ENCODE assay signal across 29 cellular contexts in the genomic region with DNA sequence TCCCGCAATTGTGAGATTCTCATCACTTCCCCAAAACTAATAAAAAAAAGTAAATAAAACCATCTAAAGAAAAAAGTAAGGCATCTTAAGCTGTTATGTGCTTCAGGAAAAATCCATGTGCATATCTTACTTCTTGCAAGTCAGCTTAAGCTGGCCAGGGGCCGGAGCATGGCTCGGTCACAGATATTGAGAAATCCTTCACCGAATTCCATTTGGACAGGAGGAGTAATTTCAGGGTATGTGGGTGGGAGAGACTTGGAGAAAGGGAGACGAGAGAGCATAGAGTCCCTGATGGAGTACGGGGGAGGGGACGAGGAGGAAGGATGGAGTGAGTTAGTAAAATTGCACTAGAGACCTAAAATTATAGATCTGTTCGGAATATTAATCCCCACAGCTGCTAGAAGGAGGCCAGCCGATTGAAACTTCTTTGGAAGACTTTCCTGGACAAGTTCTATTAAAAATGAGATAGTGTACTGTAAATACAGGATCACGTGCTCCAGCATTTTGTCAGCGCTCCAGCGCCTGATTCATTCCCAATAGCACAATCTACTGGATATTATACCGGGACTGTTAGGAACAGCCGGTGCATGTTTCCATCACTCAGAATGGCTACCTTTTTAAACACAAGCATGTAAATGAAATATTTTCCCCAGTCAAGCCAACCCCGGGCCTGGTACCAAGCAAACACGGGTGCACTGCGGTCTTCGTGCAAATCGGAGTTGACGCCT.
A peak's percentile ranks its signal among the peaks of the same experiment; 100 is the strongest.
DNase-seq lines count a peak whose midpoint lies in the region; ATAC-seq and TF ChIP-seq lines count a peak whose summit lies in the region.
"Had no signal": no experiment of that assay in that cellular context is flagged by ENCODE, and none has a peak within 500 bp of the region (broad histone marks: within the 10 kb centered on the region; RNA-seq: fewer than 3 reads in every experiment).

No MANE protein-coding gene starts in this region.

- WGBS in body of pancreas, 2 donors = 66 to 75% methylated on average over 20 of the region's 20 CpGs
- 7 to 15% (median 9%) methylated on average over 20 of the region's 20 CpGs for WGBS in ovary, 3 donors
- 79 to 80% methylated on average over 17 to 20 of the region's 20 CpGs for WGBS in transverse colon (ENCODE audit: low coverage in 1 of 2), 2 donors

- peak in 2 of 4 donors; percentile 35 to 41 for DNase-seq in body of pancreas
- peak; percentile 45 for DNase-seq in left ventricle myocardium inferior
- peak; percentile 78 to 88 (median 83) for DNase-seq in ovary
- peak; percentile 10 for DNase-seq in transverse colon
- DNase-seq in NCI-H446 treated with DMSO at 0.1 percent for 48 hours (lab: John Stamatoyannopoulos, UW) = no peak
- no peak for DNase-seq in activated T-cell treated with anti-CD3 and anti-CD28 coated beads for 4 hours
- no peak for DNase-seq in H4 (ENCODE audit: low spot score)
- DNase-seq: activated CD4-positive, alpha-beta T cell treated with anti-CD3 and anti-CD28 coated beads for 1 hour; activated T-cell treated with anti-CD3 and anti-CD28 coated beads, Interleukin-2, amount 50 U/mL, for 4 hours; C1 segment of cervical spinal cord; Caco-2; caudate nucleus; DMS79 treated with DMSO at 0.1 percent for 48 hours; endodermal cell; HCEC 1CT; Kasumi-1; NCI-H187 treated with DMSO at 0.1 percent for 48 hours; NCI-H526 treated with DMSO at 0.1 percent for 48 hours; posterior cingulate gyrus; stimulated activated CD4-positive, alpha-beta T cell treated with anti-CD3 and anti-CD28 coated beads, Interleukin-1b, Interleukin-23, amount 100 ng/mL, for 48 hours; substantia nigra; T-helper 1 cell had no signal

- intact Hi-C loops in body of pancreas (cut with DNase I) (no loop called here), left ventricle myocardium inferior (cut with micrococcal nuclease) (no loop called here), ovary (cut with DNase I) (no loop called here), transverse colon (cut with DNase I; ENCODE audit: low total_unique reads) (no loop called here)

- no peaks in the 10 kb centered on the region for H3K9me3 ChIP-seq in body of pancreas
- no peaks in the 10 kb centered on the region for H3K9me3 ChIP-seq in left ventricle myocardium inferior (replicated peaks)
- H3K9me3 ChIP-seq in ovary = no peaks in the 10 kb centered on the region
- H3K9me3 ChIP-seq in transverse colon = no peaks in the 10 kb centered on the region
- H3K9me3 ChIP-seq: Caco-2, SJSA1, vagina had no signal

- TF ChIP-seq CTCF in body of pancreas (IDR thresholded peaks at IDR 0.05) = no peak
- no peak for TF ChIP-seq CTCF in left ventricle myocardium inferior (IDR thresholded peaks at IDR 0.05; ENCODE audit: borderline replicate concordance)
- no peak for TF ChIP-seq CTCF in ovary (IDR thresholded peaks at IDR 0.05)
- TF ChIP-seq CTCF in transverse colon (IDR thresholded peaks at IDR 0.05) = no peak

- in situ Hi-C loops in transverse colon (cut with MboI; ENCODE audit: low pct_ligation_motif_present in 1 of 4, low pct_unique_long_range_greater_than_20kb in 1 of 4, low sequenced_read_pairs in 3 of 4) = loop anchor here in 1 of 4 donors (25.0 kb wide), 1 partner anchor 106 kb away; no protein-coding TSS in a partner anchor

- H3K27ac ChIP-seq in body of pancreas = no peak overlapping the region
- H3K27ac ChIP-seq in left ventricle myocardium inferior (replicated peaks) = no peak overlapping the region
- H3K27ac ChIP-seq in ovary = peak overlapping the region in 1 of 2 donors; percentile 60
- H3K27ac ChIP-seq in transverse colon = no peak overlapping the region
- H3K27ac ChIP-seq: SJSA1, skin epidermis, vagina had no signal

- H3K36me3 ChIP-seq in body of pancreas (replicated peaks in 1 of 2; ENCODE audit: insufficient read depth in 1 of 2, low read depth in 2 of 2) = no peaks in the 10 kb centered on the region
- no peaks in the 10 kb centered on the region for H3K36me3 ChIP-seq in left ventricle myocardium inferior
- H3K36me3 ChIP-seq in ovary = no peaks in the 10 kb centered on the region
- no peaks in the 10 kb centered on the region for H3K36me3 ChIP-seq in transverse colon
- H3K36me3 ChIP-seq: SJSA1, vagina had no signal

- TF ChIP-seq POLR2A in body of pancreas (IDR thresholded peaks at IDR 0.05) (no peak), ovary (IDR thresholded peaks at IDR 0.05) (no peak), transverse colon (IDR thresholded peaks at IDR 0.05) (no peak), GM18505 (IDR thresholded peaks at IDR 0.05; ENCODE audit: borderline replicate concordance, extremely low read depth, insufficient read depth, insufficient read length) (no peak)

- TF ChIP-seq EP300 in ovary (IDR thresholded peaks at IDR 0.05) (no peak), transverse colon (IDR thresholded peaks at IDR 0.05; ENCODE audit: low read depth) (no peak)

- H3K4me1 ChIP-seq in body of pancreas (no peaks in the 10 kb centered on the region), left ventricle myocardium inferior (no peaks in the 10 kb centered on the region), ovary (ENCODE audit: insufficient read depth) (peaks cover 11% of the 10 kb centered on the region), transverse colon (no peaks in the 10 kb centered on the region)
- H3K4me1 ChIP-seq: Caco-2, SJSA1 had no signal

- ATAC-seq in body of pancreas (peak; percentile 38), GM18505 (IDR thresholded peaks at IDR 0.05; ENCODE audit: unreplicated experiment) (no peak)
- ATAC-seq: activated T-cell treated with anti-CD3 and anti-CD28 coated beads, Interleukin-2, amount 50 U/mL, for 4 hours; HepG2; left colon; natural killer cell treated with Interleukin-12 subunit alpha and Interleukin-12 subunit beta and Interleukin-15 and Interleukin-18, amount 100 ng/mL, for 72 hours had no signal

- H3K27me3 ChIP-seq in body of pancreas (no peaks in the 10 kb centered on the region), left ventricle myocardium inferior (ENCODE audit: low read depth) (no peaks in the 10 kb centered on the region), ovary (no peaks in the 10 kb centered on the region), transverse colon (no peaks in the 10 kb centered on the region)
- H3K27me3 ChIP-seq: SJSA1, vagina had no signal

- no peak overlapping the region for H3K4me3 ChIP-seq in body of pancreas
- H3K4me3 ChIP-seq in left ventricle myocardium inferior = no peak overlapping the region
- no peak overlapping the region for H3K4me3 ChIP-seq in ovary
- H3K4me3 ChIP-seq in transverse colon = no peak overlapping the region
- H3K4me3 ChIP-seq: SJSA1, skin epidermis, vagina had no signal

Comparison
In these comparisons a context has a peak if more than half of its experiments do, and no peak if none do; other contexts are left out.
1. DNase-seq: peak in left ventricle myocardium inferior (single experiment), ovary (5 of 5) and transverse colon (single experiment); none in NCI-H446 treated with DMSO at 0.1 percent for 48 hours (single experiment), activated T-cell treated with anti-CD3 and anti-CD28 coated beads for 4 hours (single experiment) and H4 (single experiment).